8 cellular contexts compared by ENCODE assay signal in the genomic region with DNA sequence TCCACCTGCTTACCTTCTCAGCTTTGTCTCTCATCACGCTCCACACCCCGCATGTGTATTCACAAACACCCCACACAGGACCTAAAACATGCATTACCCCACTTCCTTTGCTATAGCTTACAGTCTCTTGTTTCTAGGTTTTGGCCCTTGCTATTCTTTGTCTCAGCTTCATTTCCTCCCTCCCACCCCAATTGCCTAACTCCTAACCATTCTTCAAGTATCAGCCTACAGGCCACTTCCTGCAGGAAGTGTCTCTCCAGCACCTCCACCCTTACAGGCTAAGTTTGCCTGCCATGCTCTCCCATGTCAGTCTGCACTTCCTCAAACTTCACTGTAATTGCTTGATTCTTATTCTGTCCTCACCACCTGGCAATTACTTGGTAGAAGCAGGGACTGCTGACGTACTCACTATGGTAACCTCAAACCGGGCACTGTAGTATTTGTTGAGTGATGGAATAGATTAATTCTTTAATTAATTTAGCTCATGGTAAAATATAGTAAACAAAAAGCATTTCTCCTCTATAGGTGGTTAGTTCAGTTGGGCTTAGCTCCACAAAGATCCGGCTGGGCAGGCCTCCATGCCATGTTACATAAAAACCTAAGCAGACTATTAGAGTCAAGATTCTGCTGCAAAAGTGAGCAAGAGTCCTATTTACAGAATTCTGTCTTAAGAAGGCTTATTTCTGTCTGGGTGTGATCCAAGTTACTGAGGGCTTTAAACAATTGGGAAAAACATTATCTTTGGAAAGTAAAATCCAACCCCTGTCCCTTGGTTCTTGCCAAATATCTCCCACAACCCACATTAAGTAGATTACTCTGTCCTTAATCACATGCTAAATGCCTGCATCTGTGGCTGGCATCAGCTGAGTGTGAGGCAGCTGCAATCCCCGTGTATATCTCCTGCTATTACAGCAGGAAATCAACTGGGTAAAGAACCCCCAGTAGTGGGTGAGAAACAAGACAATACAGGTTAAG.
DNase-seq lines count a peak whose midpoint lies in the region; ATAC-seq, FAIRE-seq and TF ChIP-seq lines count a peak whose summit lies in the region.

No MANE protein-coding gene starts in this region.

- H3K36me3 ChIP-seq in CD4-positive, alpha-beta memory T cell (ENCODE audit: insufficient read depth, low read length): no peaks in the 10 kb centered on the region
- no peaks in the 10 kb centered on the region for H3K36me3 ChIP-seq in left ventricle myocardium inferior

- CTCF ChIA-PET in CD4-positive, alpha-beta memory T cell (lab: Charles Lee; ENCODE audit: partially characterized antibody): no interaction called here

- H3K4me3 ChIP-seq in CD4-positive, alpha-beta memory T cell (ENCODE audit: low read length in 2 of 2): no peak overlapping the region
- no peak overlapping the region for H3K4me3 ChIP-seq in left ventricle myocardium inferior

- POLR2A ChIA-PET in CD4-positive, alpha-beta memory T cell (lab: Charles Lee; ENCODE audit: partially characterized antibody): interaction anchor here (1.3 kb wide), 1 partner anchor 126 kb away, joined by 3 read pairs; no protein-coding TSS in a partner anchor

- DNase-seq in CD4-positive, alpha-beta memory T cell: peak in 1 of 5 donors; percentile 2
- DNase-seq in RPMI7951 (ENCODE audit: low read depth) (peak; percentile 6), left ventricle myocardium inferior (no peak), NCI-H774 (lab: John Stamatoyannopoulos, UW) (no peak), COLO829 (ENCODE audit: low spot score) (no peak), HTR-8/SVneo (ENCODE audit: insufficient read length, low spot score) (no peak)
- DNase-seq in activated naive CD4-positive, alpha-beta T cell treated with Interleukin-2 at 50 U/mL for 16 hours: no peak

- H3K4me1 ChIP-seq in CD4-positive, alpha-beta memory T cell (ENCODE audit: insufficient read depth, low read length): peaks cover 11% of the 10 kb centered on the region
- H3K4me1 ChIP-seq in left ventricle myocardium inferior: peaks cover 17% of the 10 kb centered on the region

- peak overlapping the region; percentile 53 to 83 (median 65) for H3K27ac Mint-ChIP-seq in CD4-positive, alpha-beta memory T cell

- H3K4me1 Mint-ChIP-seq in CD4-positive, alpha-beta memory T cell: peaks cover 11 to 27% (median 14%) of the 10 kb centered on the region in 4 donors

- H3K27ac ChIP-seq in CD4-positive, alpha-beta memory T cell (ENCODE audit: low read depth, low read length): no peak overlapping the region
- peak overlapping the region; percentile 66 for H3K27ac ChIP-seq in left ventricle myocardium inferior (replicated peaks)

- no peak for TF ChIP-seq CTCF in left ventricle myocardium inferior (IDR thresholded peaks at IDR 0.05; ENCODE audit: borderline replicate concordance)

- no peak for FAIRE-seq in HTR-8/SVneo (lab: Jason Lieb, UNC)

- no peaks in the 10 kb centered on the region for H3K36me3 Mint-ChIP-seq in CD4-positive, alpha-beta memory T cell

- no peaks in the 10 kb centered on the region for H3K9me3 Mint-ChIP-seq in CD4-positive, alpha-beta memory T cell

- no peaks in the 10 kb centered on the region for H3K27me3 ChIP-seq in CD4-positive, alpha-beta memory T cell (ENCODE audit: insufficient read depth, low read length)
- no peaks in the 10 kb centered on the region for H3K27me3 ChIP-seq in left ventricle myocardium inferior (ENCODE audit: low read depth)

- intact Hi-C loops in CD4-positive, alpha-beta memory T cell (cut with micrococcal nuclease): no loop called here
- intact Hi-C loops in left ventricle myocardium inferior (cut with micrococcal nuclease): no loop called here

- H3K9me3 ChIP-seq in CD4-positive, alpha-beta memory T cell (ENCODE audit: control insufficient read depth in 1 of 2, low read length in 2 of 2): no peaks in the 10 kb centered on the region
- no peaks in the 10 kb centered on the region for H3K9me3 ChIP-seq in left ventricle myocardium inferior (replicated peaks)

- ATAC-seq in GM21825 (IDR thresholded peaks at IDR 0.05; ENCODE audit: unreplicated experiment): peak; percentile 62

- peak overlapping the region in 3 of 8 donors; percentile 21 to 47 (median 34) for H3K4me3 Mint-ChIP-seq in CD4-positive, alpha-beta memory T cell

- H3K27me3 Mint-ChIP-seq in CD4-positive, alpha-beta memory T cell: peaks cover 0 to 1% of the 10 kb centered on the region in 2 donors
